1 cellular context compared by ENCODE assay signal in genomic region chr7:73520673-73521635, GRCh38.
TF ChIP-seq lines count a peak whose summit lies in the region.

No MANE protein-coding gene starts in this region.

TF ChIP-seq in GM23338, 12 proteins besides CTCF, POLR2A, EP300 and RAD21 (continued from another document):
- no peak for TF ChIP-seq REST (IDR thresholded peaks at IDR 0.05; ENCODE audit: unreplicated experiment)
- no peak for TF ChIP-seq NANOG (IDR thresholded peaks at IDR 0.05; ENCODE audit: borderline replicate concordance)
- no peak for TF ChIP-seq POLR2AphosphoS5 (IDR thresholded peaks at IDR 0.05; ENCODE audit: low read depth)
- TF ChIP-seq ZNF462 (CRISPR knock-in tag; IDR thresholded peaks at IDR 0.05): no peak
- no peak for TF ChIP-seq EZH2 (IDR thresholded peaks at IDR 0.05; ENCODE audit: low read depth, unreplicated experiment)
- TF ChIP-seq STAT1 (IDR thresholded peaks at IDR 0.05; ENCODE audit: unreplicated experiment): no peak
- TF ChIP-seq ETS1 (IDR thresholded peaks at IDR 0.05): no peak
TF ChIP-seq in GM23338: peak in this region for 0.
